Comparison of ENCODE assay signal across 10 cellular contexts in genomic region chr17:9360610-9361571, GRCh38.
DNase-seq lines count a peak whose midpoint lies in the region; ATAC-seq and TF ChIP-seq lines count a peak whose summit lies in the region.
"Had no signal": no experiment of that assay in that cellular context is flagged by ENCODE, and none has a peak within 500 bp of the region (broad histone marks: within the 10 kb centered on the region; RNA-seq: fewer than 3 reads in every experiment).

No MANE protein-coding gene starts in this region.

- no peaks in the 10 kb centered on the region for H3K27me3 ChIP-seq in fibroblast of lung (ENCODE audit: control insufficient read depth, insufficient read depth, low read length)

- H3K27ac ChIP-seq in fibroblast of lung (ENCODE audit: insufficient read depth, low read length), result no peak overlapping the region

- TF ChIP-seq CTCF in fibroblast of lung (conservative IDR thresholded peaks at IDR 0.05 in 1 of 2, IDR thresholded peaks at IDR 0.05 in 1 of 2; ENCODE audit: low read depth in 1 of 2, low read length in 2 of 2), result no peak

- H3K79me2 ChIP-seq in fibroblast of lung (ENCODE audit: control insufficient read depth, insufficient read depth, low read length), result no peaks in the 10 kb centered on the region

- no peaks in the 10 kb centered on the region for H3K9me3 ChIP-seq in fibroblast of lung (ENCODE audit: control insufficient read depth, insufficient read depth, low read depth, low read length)

- no peak overlapping the region for H3K9ac ChIP-seq in fibroblast of lung (ENCODE audit: insufficient read depth, low read length)

- no peak for ATAC-seq in HG02981 (IDR thresholded peaks at IDR 0.05; ENCODE audit: unreplicated experiment)

- H3K4me3 ChIP-seq in fibroblast of lung (replicated peaks in 1 of 4; ENCODE audit: control extremely low read depth in 1 of 4, insufficient read depth in 1 of 4, low read depth in 3 of 4, low read length in 4 of 4), result peak overlapping the region in 3 of 4 experiments; percentile 9 to 40 (median 22)

- peak; percentile 29 for DNase-seq in ACHN
- peak; percentile 25 for DNase-seq in NCI-H146 (lab: John Stamatoyannopoulos, UW)
- peak; percentile 72 to 91 for DNase-seq in fibroblast of lung (ENCODE audit: low read depth in 2 of 2)
- peak; percentile 11 for DNase-seq in mucosa of gallbladder (ENCODE audit: low spot score)
- DNase-seq in activated CD4-positive, CD25-positive, alpha-beta regulatory T cell treated with anti-CD3 and anti-CD28 coated beads, Interleukin-2, amount 50 U/mL, for 72 hours, result no peak
- no peak for DNase-seq in SHP77 (lab: John Stamatoyannopoulos, UW)
- DNase-seq in NAMALWA (ENCODE audit: low spot score), result no peak
- DNase-seq: activated CD4-positive, alpha-beta T cell treated with anti-CD3 and anti-CD28 coated beads, Interleukin-2, amount 10 ng/mL, durations not matched to agents 7 days and 5 days; CD8-positive, alpha-beta memory T cell had no signal

- peak overlapping the region; percentile 78 for H3K4me2 ChIP-seq in fibroblast of lung (ENCODE audit: extremely low read depth, insufficient read depth, low read length)

- in situ Hi-C loops in ACHN (cut with HindIII; ENCODE audit: low pct_ligation_motif_present, low pct_unique_long_range_greater_than_20kb, low sequenced_read_pairs), result no loop called here

- no peaks in the 10 kb centered on the region for H4K20me1 ChIP-seq in fibroblast of lung (ENCODE audit: control insufficient read depth, extremely low read depth, insufficient read depth, low read length)

- peaks cover 2% of the 10 kb centered on the region for H3K4me1 ChIP-seq in fibroblast of lung (ENCODE audit: control insufficient read depth, extremely low read depth, insufficient read depth, low read length)

- no peaks in the 10 kb centered on the region for H3K36me3 ChIP-seq in fibroblast of lung (ENCODE audit: control insufficient read depth, insufficient read depth, low read length)

- no peak overlapping the region for H2AFZ ChIP-seq in fibroblast of lung (ENCODE audit: low read length)

Comparison
In these comparisons a context has a peak if more than half of its experiments do, and no peak if none do; other contexts are left out.
1. DNase-seq: peak in ACHN (single experiment), NCI-H146 (single experiment), fibroblast of lung (2 of 2) and mucosa of gallbladder (single experiment); none in activated CD4-positive, CD25-positive, alpha-beta regulatory T cell treated with anti-CD3 and anti-CD28 coated beads, Interleukin-2, amount 50 U/mL, for 72 hours (single experiment), SHP77 (0 of 2) and NAMALWA (single experiment).